ENCODE assay signal across 18 cellular contexts in genomic region chr5:152124413-152125082, GRCh38.
"Had no signal": no experiment of that assay in that cellular context is flagged by ENCODE, and none has a peak within 500 bp of the region (broad histone marks: within the 10 kb centered on the region; RNA-seq: fewer than 3 reads in every experiment).

No MANE protein-coding gene starts in this region.

- H3K4me3 ChIP-seq: body of pancreas, colonic mucosa, left lung had no signal

- H3K36me3 ChIP-seq: colonic mucosa, left lung had no signal

- H3K9me3 ChIP-seq: body of pancreas, colonic mucosa, left lung had no signal

- DNase-seq: activated CD4-positive, alpha-beta T cell treated with anti-CD3 and anti-CD28 coated beads, Interleukin-2, amount 10 ng/mL, durations not matched to agents 24 days and 14 days; activated CD4-positive, CD25-positive, alpha-beta regulatory T cell; activated CD8-positive, alpha-beta memory T cell treated with anti-CD3 and anti-CD28 coated beads, Interleukin-2, amount 50 U/mL, for 4 hours; activated CD8-positive, alpha-beta T cell treated with anti-CD3 and anti-CD28 coated beads, Interleukin-2, amount 10 ng/mL, durations not matched to agents 7 days and 5 days; activated gamma-delta T cell; activated T-cell treated with anti-CD3 and anti-CD28 coated beads, Interleukin-2, amount 50 U/mL, for 48 hours; amniotic stem cell; body of pancreas; caudate nucleus; colonic mucosa; effector CD4-positive, alpha-beta T cell; foreskin keratinocyte; head of caudate nucleus; islet precursor cell; left lung; stimulated activated naive CD8-positive, alpha-beta T cell treated with anti-CD3 and anti-CD28 coated beads, Interleukin-15, amount 100 ng/mL, for 72 hours had no signal

- H3K27ac ChIP-seq: body of pancreas, colonic mucosa, foreskin keratinocyte, left lung had no signal

- ATAC-seq: activated CD8-positive, alpha-beta T cell treated with anti-CD3 and anti-CD28 coated beads, Interleukin-2, amount 10 ng/mL, durations not matched to agents 7 days and 5 days; body of pancreas; foreskin keratinocyte; left lung; natural killer cell treated with Interleukin-12 subunit alpha and Interleukin-12 subunit beta and Interleukin-15 and Interleukin-18, amount 100 ng/mL, for 72 hours; sciatic nerve; stimulated activated naive CD8-positive, alpha-beta T cell treated with anti-CD3 and anti-CD28 coated beads, Interleukin-15, amount 100 ng/mL, for 72 hours had no signal

- H3K27me3 ChIP-seq: body of pancreas, colonic mucosa, foreskin keratinocyte, left lung had no signal

- H3K4me1 ChIP-seq: body of pancreas, colonic mucosa, foreskin keratinocyte, left lung had no signal
